27 cellular contexts compared by ENCODE assay signal in genomic region chr18:565562-566061, GRCh38. TPM values are rescaled to one million over a fixed set of nuclear protein-coding genes. Genes with fewer than 3 reads are reported as not detected.
"Had no signal": no experiment of that assay in that cellular context is flagged by ENCODE, and none has a peak within 500 bp of the region (broad histone marks: within the 10 kb centered on the region; RNA-seq: fewer than 3 reads in every experiment).

No MANE protein-coding gene starts in this region.

- H3K27ac ChIP-seq: coronary artery, gastrocnemius medialis, lower lobe of right lung, psoas muscle, skin epidermis, spleen, testis, tibial artery had no signal

- FAIRE-seq: keratinocyte had no signal

- H3K4me3 Mint-ChIP-seq: mesothelial cell of epicardium; naive B cell; neural crest cell; stimulated activated memory B cell treated with anti-CD40 and anti-IgM and Interleukin-4, amounts not matched to agents 10 μg/mL and 1 μg/mL and 100 μg/mL, for 72 hours; type B pancreatic cell had no signal

- H3K4me1 Mint-ChIP-seq: naive B cell; neural crest cell; stimulated activated memory B cell treated with anti-CD40 and anti-IgM and Interleukin-4, amounts not matched to agents 10 μg/mL and 1 μg/mL and 100 μg/mL, for 72 hours had no signal

- H3K27me3 Mint-ChIP-seq: stimulated activated memory B cell treated with anti-CD40 and anti-IgM and Interleukin-4, amounts not matched to agents 10 μg/mL and 1 μg/mL and 100 μg/mL, for 72 hours; type B pancreatic cell had no signal

- H3K36me3 ChIP-seq: gastrocnemius medialis, lower lobe of right lung, spleen, tibial artery had no signal

- H3K27ac Mint-ChIP-seq: naive B cell; stimulated activated memory B cell treated with anti-CD40 and anti-IgM and Interleukin-4, amounts not matched to agents 10 μg/mL and 1 μg/mL and 100 μg/mL, for 72 hours; type B pancreatic cell had no signal

- H3K9me3 ChIP-seq: gastrocnemius medialis, lower lobe of right lung, mucosa of descending colon, psoas muscle, spleen, testis, tibial artery had no signal

- ATAC-seq: gastrocnemius medialis; mucosa of descending colon; psoas muscle; stimulated activated memory B cell treated with anti-CD40 and anti-IgM and Interleukin-4, amounts not matched to agents 10 μg/mL and 1 μg/mL and 100 μg/mL, for 72 hours; stimulated activated naive CD8-positive, alpha-beta T cell treated with anti-CD3 and anti-CD28 coated beads, Interleukin-15, Interleukin-2, amounts not matched to agents 100 U/mL and 50 U/mL, for 24 hours had no signal

- H3K4me1 ChIP-seq: gastrocnemius medialis, lower lobe of right lung, psoas muscle, spleen, testis, tibial artery had no signal

- DNase-seq: foreskin fibroblast; gastrocnemius medialis; head of caudate nucleus; left ventricle myocardium superior; lower lobe of right lung; mucosa of descending colon; naive B cell; psoas muscle; right cardiac atrium; spleen; stimulated activated CD4-positive, alpha-beta T cell treated with anti-CD3 and anti-CD28 coated beads, Interleukin-4, amount 100 ng/mL, for 4 hours; stimulated activated naive CD8-positive, alpha-beta T cell treated with anti-CD3 and anti-CD28 coated beads, Interleukin-15, Interleukin-2, amounts not matched to agents 100 U/mL and 50 U/mL, for 24 hours; testis; tibial artery had no signal

- H3K4me3 ChIP-seq: coronary artery, gastrocnemius medialis, lower lobe of right lung, mucosa of descending colon, psoas muscle, skin epidermis, spleen, testis, tibial artery had no signal

- H3K36me3 Mint-ChIP-seq: mesothelial cell of epicardium; naive B cell; stimulated activated memory B cell treated with anti-CD40 and anti-IgM and Interleukin-4, amounts not matched to agents 10 μg/mL and 1 μg/mL and 100 μg/mL, for 72 hours; type B pancreatic cell had no signal

- H3K27me3 ChIP-seq: gastrocnemius medialis, spleen, testis, tibial artery had no signal

- H3K9me3 Mint-ChIP-seq: naive B cell; stimulated activated memory B cell treated with anti-CD40 and anti-IgM and Interleukin-4, amounts not matched to agents 10 μg/mL and 1 μg/mL and 100 μg/mL, for 72 hours; type B pancreatic cell had no signal

RNA-seq across cellular contexts. Expression of gene CETN1, which starts 14.6 kb away (rescaled TPM):
- total RNA-seq: dermis microvascular lymphatic vessel endothelial cell, gastrocnemius medialis, glomerular endothelial cell, left ventricle myocardium superior, lower lobe of right lung, mesothelial cell of epicardium, mucosa of descending colon, neural crest cell, osteoblast, psoas muscle, renal cortical epithelial cell, right cardiac atrium, spleen, urinary bladder had no signal
- polyA plus RNA-seq: esophagus, keratinocyte, psoas muscle, right cardiac atrium, spleen, urinary bladder had no signal

RNA-seq across cellular contexts. Expression of gene CLUL1, which starts 31.2 kb away (rescaled TPM):
- total RNA-seq: dermis microvascular lymphatic vessel endothelial cell, glomerular endothelial cell, left ventricle myocardium superior, mucosa of descending colon, psoas muscle had no signal
- polyA plus RNA-seq: psoas muscle, right cardiac atrium, spleen had no signal
